ENCODE assay signal across 8 cellular contexts in the genomic region with DNA sequence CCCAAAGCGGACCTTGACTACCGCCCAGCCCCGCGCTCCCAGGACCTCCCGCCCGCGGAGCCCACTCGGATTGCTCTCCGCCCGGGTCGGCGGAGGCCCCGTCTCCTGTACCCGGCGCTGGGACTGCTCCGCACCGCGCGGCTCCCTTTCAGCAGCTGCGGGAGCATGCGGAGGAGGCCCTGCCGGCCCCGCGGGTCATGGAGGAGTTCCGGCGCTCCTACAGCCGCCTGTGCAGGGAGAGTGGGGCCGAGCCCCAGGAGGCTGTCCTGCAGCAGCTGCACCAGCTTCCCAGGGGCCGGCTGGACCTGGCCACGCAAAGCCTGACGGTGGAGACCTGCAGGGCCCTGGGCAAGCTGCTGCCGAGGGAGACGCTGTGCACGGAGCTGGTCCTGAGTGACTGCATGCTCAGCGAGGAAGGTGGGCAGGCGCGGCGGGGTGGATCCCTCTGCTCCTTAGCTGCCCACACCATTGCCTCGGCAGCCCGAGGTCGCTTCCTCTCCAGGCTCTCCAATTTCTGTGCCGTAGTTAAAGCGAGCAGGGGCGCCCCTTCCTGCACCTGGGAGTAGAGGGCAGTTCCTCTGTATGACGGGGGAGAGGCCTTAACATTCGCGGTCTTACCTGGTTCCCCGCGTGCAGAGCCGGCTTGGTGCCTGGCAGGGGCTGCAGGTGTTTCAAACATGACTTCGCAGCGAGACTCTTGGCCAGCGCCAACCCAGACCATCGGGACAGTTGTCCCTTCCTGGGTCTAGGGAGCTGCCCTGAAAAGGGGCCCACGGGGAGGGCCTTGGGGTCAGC. TPM values are rescaled to one million over a fixed set of nuclear protein-coding genes. Genes with fewer than 3 reads are reported as not detected.
DNase-seq lines count a peak whose midpoint lies in the region; ATAC-seq and TF ChIP-seq lines count a peak whose summit lies in the region.

No MANE protein-coding gene starts in this region.

- H3K4me3 Mint-ChIP-seq in CD4-positive, alpha-beta memory T cell: peak overlapping the region; percentile 66 to 88 (median 80)

- CTCF ChIA-PET in CD4-positive, alpha-beta memory T cell (lab: Charles Lee; ENCODE audit: partially characterized antibody): interaction anchor here (1.2 to 7.5 kb wide), 5 partner anchors 11 to 131 kb away, joined by 3 to 81 read pairs (median 4); partner anchors contain the start of genes DCXR and NOTUM

- TF ChIP-seq RAD21 in Ishikawa (IDR thresholded peaks at IDR 0.05; ENCODE audit: low read depth): no peak

- intact Hi-C loops in CD4-positive, alpha-beta memory T cell (cut with micrococcal nuclease): loop anchor here (1.0 to 5.0 kb wide), 6 partner anchors 14 to 179 kb away; partner anchors contain the start of genes ASPSCR1, DCXR, FASN and P4HB
- intact Hi-C loops in spleen (cut with DNase I; ENCODE audit: low total_unique reads): loop anchor here (5.0 kb wide), 1 partner anchor 66 kb away; no protein-coding TSS in a partner anchor

- H3K4me3 ChIP-seq in CD4-positive, alpha-beta memory T cell (ENCODE audit: low read length in 2 of 2): peak overlapping the region; percentile 17 to 58
- peak overlapping the region; percentile 64; the same call in 1 of the 2 replicates for H3K4me3 ChIP-seq in iPS DF 6.9 (ENCODE audit: low read length)
- H3K4me3 ChIP-seq in spleen: peak overlapping the region; percentile 75 to 99 (median 88)

- no peak for TF ChIP-seq CTCF in spleen (IDR thresholded peaks at IDR 0.05 in 8 of 11, conservative IDR thresholded peaks at IDR 0.05 in 3 of 11)

- H3K27ac ChIP-seq in CD4-positive, alpha-beta memory T cell (ENCODE audit: low read depth, low read length): peak overlapping the region; percentile 48
- H3K27ac ChIP-seq in iPS DF 6.9 (ENCODE audit: low read length) (no peak overlapping the region), spleen (peak overlapping the region in 5 of 8 donors; percentile 39 to 88 (median 63))

- no peaks in the 10 kb centered on the region for H3K9me3 ChIP-seq in CD4-positive, alpha-beta memory T cell (ENCODE audit: control insufficient read depth in 1 of 2, low read length in 2 of 2)
- H3K9me3 ChIP-seq in iPS DF 6.9 (ENCODE audit: control insufficient read depth, insufficient read depth, low read length) (no peaks in the 10 kb centered on the region), spleen (no peaks in the 10 kb centered on the region)

- POLR2A ChIA-PET in CD4-positive, alpha-beta memory T cell (lab: Charles Lee; ENCODE audit: partially characterized antibody): interaction anchor here (0.8 to 5.1 kb wide), 18 partner anchors 11 to 391 kb away, joined by 3 to 57 read pairs (median 4); partner anchors contain the start of genes ARHGDIA, DCXR, DUS1L and FASN

- H3K4me1 ChIP-seq in CD4-positive, alpha-beta memory T cell (ENCODE audit: insufficient read depth, low read length): peaks cover 28% of the 10 kb centered on the region
- H3K4me1 ChIP-seq in iPS DF 6.9 (ENCODE audit: control insufficient read depth, insufficient read depth, low read length) (peaks cover 1% of the 10 kb centered on the region), spleen (peaks cover 25 to 55% (median 36%) of the 10 kb centered on the region in 6 donors)

- peak; percentile 2 for ATAC-seq in GM19023 (IDR thresholded peaks at IDR 0.05; ENCODE audit: unreplicated experiment)
- no peak for ATAC-seq in HG03378 (IDR thresholded peaks at IDR 0.05; ENCODE audit: unreplicated experiment)

- H3K9me3 Mint-ChIP-seq in CD4-positive, alpha-beta memory T cell: no peaks in the 10 kb centered on the region

- no peak for TF ChIP-seq EP300 in Ishikawa (IDR thresholded peaks at IDR 0.05; ENCODE audit: borderline replicate concordance)

- H3K36me3 Mint-ChIP-seq in CD4-positive, alpha-beta memory T cell: peaks cover 0 to 3% of the 10 kb centered on the region in 2 donors

- TF ChIP-seq POLR2A in spleen (IDR thresholded peaks at IDR 0.05): no peak

- DNase-seq in CD4-positive, alpha-beta memory T cell: peak in 2 of 5 donors; percentile 19 to 20
- DNase-seq in activated T-helper 1 cell treated with Interleukin-2 at 50 U/mL for 16 hours (ENCODE audit: low read depth) (peak; percentile 15), iPS DF 6.9 (ENCODE audit: low read depth, low spot score) (no peak), spleen (no peak), dedifferentiated amniotic fluid mesenchymal stem cell (ENCODE audit: extremely low spot score) (no peak)

- H3K27me3 ChIP-seq in CD4-positive, alpha-beta memory T cell (ENCODE audit: insufficient read depth, low read length): no peaks in the 10 kb centered on the region
- H3K27me3 ChIP-seq in iPS DF 6.9 (ENCODE audit: control insufficient read depth, insufficient read depth, low read length): no peaks in the 10 kb centered on the region
- H3K27me3 ChIP-seq in spleen (replicated peaks in 1 of 7): no peaks in the 10 kb centered on the region

- no CpG with 5 or more reads among the region's 55 CpGs for WGBS in iPS DF 6.9 (ENCODE audit: insufficient coverage, insufficient read length)
- 4 to 22% (median 6%) methylated on average over 14 to 55 of the region's 55 CpGs for WGBS in spleen, 5 donors

- H3K36me3 ChIP-seq in CD4-positive, alpha-beta memory T cell (ENCODE audit: insufficient read depth, low read length): no peaks in the 10 kb centered on the region
- H3K36me3 ChIP-seq in iPS DF 6.9 (ENCODE audit: control insufficient read depth, insufficient read depth, low read length) (no peaks in the 10 kb centered on the region; the same call in 1 of the 2 replicates), spleen (peaks cover 0 to 40% (median 4%) of the 10 kb centered on the region in 6 donors)

- H3K4me1 Mint-ChIP-seq in CD4-positive, alpha-beta memory T cell: peaks cover 3 to 30% (median 18%) of the 10 kb centered on the region in 4 donors

- H3K27me3 Mint-ChIP-seq in CD4-positive, alpha-beta memory T cell: no peaks in the 10 kb centered on the region

- peak overlapping the region in 1 of 7 donors; percentile 89 for H3K27ac Mint-ChIP-seq in CD4-positive, alpha-beta memory T cell

TF ChIP-seq in Ishikawa, 13 proteins besides CTCF, POLR2A, EP300 and RAD21:
- no peak for TF ChIP-seq CEBPB (IDR thresholded peaks at IDR 0.05)
- 0 out of 2 replicates have a peak, but pooled peaks have one; percentile 22 for TF ChIP-seq TCF12 (IDR thresholded peaks at IDR 0.05; ENCODE audit: low read depth)

RNA-seq across cellular contexts. Expression of gene LRRC45, which starts 0.5 kb away (rescaled TPM):
- 10 to 100 TPM; 18.0 to 18.7 TPM for total RNA-seq in CD4-positive, alpha-beta memory T cell
- polyA plus RNA-seq in CD4-positive, alpha-beta memory T cell: 1 to 10 TPM; 5.7 to 8.2 TPM
- 10 to 100 TPM in 6 of 7 donors, 1 to 10 TPM in 1; 7.5 to 13.7 (median 11.5) TPM for total RNA-seq in spleen
- 10 to 100 TPM; 13.6 to 23.4 (median 20.0) TPM for polyA plus RNA-seq in spleen

RNA-seq across cellular contexts. Expression of gene CENPX, which starts 1.0 kb away (rescaled TPM):
- 10 to 100 TPM; 33.4 to 35.4 TPM for total RNA-seq in CD4-positive, alpha-beta memory T cell
- 10 to 100 TPM; 37.9 to 70.8 TPM for polyA plus RNA-seq in CD4-positive, alpha-beta memory T cell
- 10 to 100 TPM; 25.4 to 36.0 (median 29.8) TPM for total RNA-seq in spleen
- 10 to 100 TPM; 69.4 to 91.8 (median 79.0) TPM for polyA plus RNA-seq in spleen

RNA-seq across cellular contexts. Expression of gene RAC3, which starts 7.8 kb away (rescaled TPM):
- 1 to 10 TPM in 1 of 2 experiments, under 1 TPM in 1; 0.86 to 2.3 TPM for total RNA-seq in CD4-positive, alpha-beta memory T cell
- under 1 TPM in 1 of 2 donors, not detected in 1; 0.44 TPM for polyA plus RNA-seq in CD4-positive, alpha-beta memory T cell
- total RNA-seq in spleen: 1 to 10 TPM in 2 of 7 donors, under 1 TPM in 3, not detected in 2; 0.60 to 1.4 (median 0.66) TPM
- polyA plus RNA-seq in spleen: 1 to 10 TPM; 1.0 to 3.4 (median 2.0) TPM

RNA-seq across cellular contexts. Expression of gene DCXR, which starts 13.9 kb away (rescaled TPM):
- 10 to 100 TPM; 65.9 to 68.2 TPM for total RNA-seq in CD4-positive, alpha-beta memory T cell
- polyA plus RNA-seq in CD4-positive, alpha-beta memory T cell: 100 to 1,000 TPM; 118 to 164 TPM
- 10 to 100 TPM; 44.2 to 82.5 (median 54.9) TPM for total RNA-seq in spleen
- 10 to 100 TPM; 74.8 to 88.0 (median 87.6) TPM for polyA plus RNA-seq in spleen

RNA-seq across cellular contexts. Expression of gene RFNG, which starts 28.0 kb away (rescaled TPM):
- total RNA-seq in CD4-positive, alpha-beta memory T cell: 10 to 100 TPM; 37.6 to 44.0 TPM
- polyA plus RNA-seq in CD4-positive, alpha-beta memory T cell: 1 to 10 TPM; 6.2 to 8.2 TPM
- 10 to 100 TPM; 21.4 to 36.3 (median 26.0) TPM for total RNA-seq in spleen
- 10 to 100 TPM; 24.5 to 42.3 (median 41.5) TPM for polyA plus RNA-seq in spleen

Comparison
In these comparisons a context has a peak if more than half of its experiments do, and no peak if none do; other contexts are left out.
1. H3K4me3 ChIP-seq: peak in every context shown above with its lines; median percentile 88 in spleen; 64 in iPS DF 6.9; 38 in CD4-positive, alpha-beta memory T cell.